7 cellular contexts compared by ENCODE assay signal in genomic region chr17:50095626-50096037, GRCh38. TPM values are rescaled to one million over a fixed set of nuclear protein-coding genes. Genes with fewer than 3 reads are reported as not detected.
DNase-seq lines count a peak whose midpoint lies in the region; ATAC-seq and FAIRE-seq lines count a peak whose summit lies in the region.

No MANE protein-coding gene starts in this region.

- H3K36me3 Mint-ChIP-seq in activated naive CD8-positive, alpha-beta T cell treated with anti-CD3 and anti-CD28 coated beads for 36 hours: no peaks in the 10 kb centered on the region

- H3K9ac ChIP-seq in iPS-20b (ENCODE audit: low read depth, low read length): peak overlapping the region; percentile 79; the same call in 1 of the 2 replicates

- peaks cover 5% of the 10 kb centered on the region; the same call in 1 of the 2 replicates for H3K4me1 ChIP-seq in iPS-20b (ENCODE audit: insufficient read depth, low read length)

- H3K9me3 ChIP-seq in iPS-20b (ENCODE audit: insufficient read depth, low read depth, low read length): no peaks in the 10 kb centered on the region

- H3K27me3 Mint-ChIP-seq in activated naive CD8-positive, alpha-beta T cell treated with anti-CD3 and anti-CD28 coated beads for 36 hours: no peaks in the 10 kb centered on the region
- no peaks in the 10 kb centered on the region for H3K27me3 Mint-ChIP-seq in stimulated activated naive CD8-positive, alpha-beta T cell treated with anti-CD3 and anti-CD28 coated beads, Interleukin-15, amount 100 ng/mL, for 72 hours

- H3K27me3 ChIP-seq in iPS-20b (ENCODE audit: insufficient read depth, low read length): no peaks in the 10 kb centered on the region

- ATAC-seq in stimulated activated naive CD8-positive, alpha-beta T cell treated with anti-CD3 and anti-CD28 coated beads, Interleukin-15, amount 100 ng/mL, for 72 hours: no peak
- ATAC-seq in HG03521 (IDR thresholded peaks at IDR 0.05; ENCODE audit: unreplicated experiment) (no peak), GM21367 (IDR thresholded peaks at IDR 0.05; ENCODE audit: unreplicated experiment) (no peak)

- peaks cover 19% of the 10 kb centered on the region for H3K4me1 Mint-ChIP-seq in activated naive CD8-positive, alpha-beta T cell treated with anti-CD3 and anti-CD28 coated beads for 36 hours
- H3K4me1 Mint-ChIP-seq in stimulated activated naive CD8-positive, alpha-beta T cell treated with anti-CD3 and anti-CD28 coated beads, Interleukin-15, amount 100 ng/mL, for 72 hours: peaks cover 34% of the 10 kb centered on the region

- peak overlapping the region; percentile 85 for H3K27ac Mint-ChIP-seq in activated naive CD8-positive, alpha-beta T cell treated with anti-CD3 and anti-CD28 coated beads for 36 hours
- peak overlapping the region; percentile 92 to 93 for H3K27ac Mint-ChIP-seq in stimulated activated naive CD8-positive, alpha-beta T cell treated with anti-CD3 and anti-CD28 coated beads, Interleukin-15, amount 100 ng/mL, for 72 hours

- H3K9me3 Mint-ChIP-seq in activated naive CD8-positive, alpha-beta T cell treated with anti-CD3 and anti-CD28 coated beads for 36 hours: no peaks in the 10 kb centered on the region
- H3K9me3 Mint-ChIP-seq in stimulated activated naive CD8-positive, alpha-beta T cell treated with anti-CD3 and anti-CD28 coated beads, Interleukin-15, amount 100 ng/mL, for 72 hours: no peaks in the 10 kb centered on the region

- DNase-seq in HTR-8/SVneo (ENCODE audit: insufficient read length, low spot score): no peak
- no peak for DNase-seq in activated naive CD8-positive, alpha-beta T cell treated with anti-CD3 and anti-CD28 coated beads for 36 hours
- DNase-seq in stimulated activated naive CD8-positive, alpha-beta T cell treated with anti-CD3 and anti-CD28 coated beads, Interleukin-15, amount 100 ng/mL, for 72 hours: no peak
- DNase-seq in NCI-H2107 (lab: John Stamatoyannopoulos, UW): no peak

- H3K27ac ChIP-seq in iPS-20b (ENCODE audit: low read length): no peak overlapping the region

- peak overlapping the region; percentile 74 for H3K4me3 ChIP-seq in iPS-20b (ENCODE audit: low read length)

- H3K36me3 ChIP-seq in iPS-20b (ENCODE audit: insufficient read depth, low read depth, low read length): peaks cover 4% of the 10 kb centered on the region; the same call in 1 of the 2 replicates

- peak overlapping the region; percentile 88 for H3K4me3 Mint-ChIP-seq in activated naive CD8-positive, alpha-beta T cell treated with anti-CD3 and anti-CD28 coated beads for 36 hours
- peak overlapping the region; percentile 90 to 98 for H3K4me3 Mint-ChIP-seq in stimulated activated naive CD8-positive, alpha-beta T cell treated with anti-CD3 and anti-CD28 coated beads, Interleukin-15, amount 100 ng/mL, for 72 hours

- FAIRE-seq in HTR-8/SVneo (lab: Jason Lieb, UNC): peak; percentile 85

RNA-seq across cellular contexts. Expression of gene PDK2, which starts 0.5 kb away (rescaled TPM):
- total RNA-seq in activated naive CD8-positive, alpha-beta T cell treated with anti-CD3 and anti-CD28 coated beads for 36 hours: 10 to 100 TPM in 1 of 2 experiments, 1 to 10 TPM in 1; 9.4 to 12.9 TPM

RNA-seq across cellular contexts. Expression of gene SAMD14, which starts 34.3 kb away (rescaled TPM):
- under 1 TPM; 0.47 to 0.66 TPM for total RNA-seq in activated naive CD8-positive, alpha-beta T cell treated with anti-CD3 and anti-CD28 coated beads for 36 hours

RNA-seq across cellular contexts. Expression of gene ITGA3, which starts 39.7 kb away (rescaled TPM):
- total RNA-seq in activated naive CD8-positive, alpha-beta T cell treated with anti-CD3 and anti-CD28 coated beads for 36 hours: 1 to 10 TPM; 3.7 to 5.1 TPM

RNA-seq across cellular contexts. Expression of gene PPP1R9B, which starts 54.8 kb away (rescaled TPM):
- total RNA-seq in activated naive CD8-positive, alpha-beta T cell treated with anti-CD3 and anti-CD28 coated beads for 36 hours: 10 to 100 TPM; 50.9 to 52.0 TPM
